ENCODE assay signal across 27 cellular contexts in the genomic region with DNA sequence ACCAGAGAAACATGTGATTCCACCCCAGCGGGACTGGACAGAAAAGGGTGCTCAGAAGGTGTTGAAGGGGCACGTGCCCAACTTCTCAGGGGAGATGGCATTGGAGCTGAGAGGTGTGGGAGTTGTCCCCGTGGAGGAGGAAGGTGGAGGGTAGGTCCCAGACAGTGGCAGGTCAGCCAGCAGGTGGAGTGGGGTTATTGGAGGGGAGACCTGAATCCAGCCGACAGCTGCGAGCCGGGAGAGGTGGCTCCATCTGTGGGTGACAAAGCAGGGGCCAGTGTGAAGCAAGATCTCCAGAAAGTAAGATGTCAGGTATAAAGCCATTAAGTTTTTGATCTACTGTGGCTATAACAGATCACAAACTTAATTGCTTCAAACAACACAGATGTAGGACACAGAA.
"Had no signal": no experiment of that assay in that cellular context is flagged by ENCODE, and none has a peak within 500 bp of the region (broad histone marks: within the 10 kb centered on the region; RNA-seq: fewer than 3 reads in every experiment).

No MANE protein-coding gene starts in this region.

- H3K4me1 ChIP-seq: colonic mucosa, left lung, neural progenitor cell, prostate gland, thyroid gland had no signal

- H3K9me3 Mint-ChIP-seq: dendritic cell treated with granulocyte-macrophage colony-stimulating factor and Interleukin-4, amounts not matched to agents 40 ng/mL and 50 ng/mL, for 4 days; natural killer cell treated with Interleukin-12 subunit alpha and Interleukin-12 subunit beta and Interleukin-15 and Interleukin-18, amount 100 ng/mL, for 72 hours; stimulated activated effector memory CD8-positive, alpha-beta T cell treated with anti-CD3 and anti-CD28 coated beads, Interleukin-12 subunit alpha, Interleukin-12 subunit beta, amount 100 ng/mL, for 72 hours had no signal

- H3K4me3 ChIP-seq: colonic mucosa, esophagus squamous epithelium, hepatocyte, left lung, mucosa of descending colon, neural progenitor cell, prostate gland, right atrium auricular region, stomach, thyroid gland, vagina had no signal

- H3K4me3 Mint-ChIP-seq: dendritic cell treated with granulocyte-macrophage colony-stimulating factor and Interleukin-4, amounts not matched to agents 40 ng/mL and 50 ng/mL, for 4 days; mesothelial cell of epicardium; natural killer cell treated with Interleukin-12 subunit alpha and Interleukin-12 subunit beta and Interleukin-15 and Interleukin-18, amount 100 ng/mL, for 72 hours; stimulated activated effector memory CD8-positive, alpha-beta T cell treated with anti-CD3 and anti-CD28 coated beads, Interleukin-12 subunit alpha, Interleukin-12 subunit beta, amount 100 ng/mL, for 72 hours had no signal

- DNase-seq: colonic mucosa; effector CD8-positive, alpha-beta T cell; erythroblast; esophagus squamous epithelium; foreskin melanocyte; left cardiac atrium; left lung; mesenchymal stem cell; mucosa of descending colon; naive B cell; nucleus accumbens; stimulated activated CD4-positive, alpha-beta T cell treated with anti-CD3 and anti-CD28 coated beads, Interleukin-2, amount 100 ng/mL, for 24 hours; stimulated activated CD4-positive, alpha-beta T cell treated with anti-CD3 and anti-CD28 coated beads, Interleukin-4, amount 100 ng/mL, for 24 hours; stimulated activated naive CD4-positive, alpha-beta T cell treated with Interleukin-2 at 50 U/mL for 16 hours; stomach; thyroid gland; trophoblast cell had no signal

- H3K9ac ChIP-seq: neural progenitor cell had no signal

- ATAC-seq: left cardiac atrium; left lung; mucosa of descending colon; natural killer cell treated with Interleukin-12 subunit alpha and Interleukin-12 subunit beta and Interleukin-15 and Interleukin-18, amount 100 ng/mL, for 72 hours; sciatic nerve; stimulated activated effector memory CD8-positive, alpha-beta T cell treated with anti-CD3 and anti-CD28 coated beads, Interleukin-12 subunit alpha, Interleukin-12 subunit beta, amount 100 ng/mL, for 72 hours had no signal

- H3K9me3 ChIP-seq: colonic mucosa, left lung, mucosa of descending colon, prostate gland, thyroid gland, vagina had no signal

- H3K27ac ChIP-seq: colonic mucosa, esophagus squamous epithelium, hepatocyte, left lung, neural progenitor cell, prostate gland, right atrium auricular region, stomach, thyroid gland, vagina had no signal

- H3K27me3 ChIP-seq: hepatocyte, neural progenitor cell, right atrium auricular region, thyroid gland, vagina had no signal

- H3K27ac Mint-ChIP-seq: dendritic cell treated with granulocyte-macrophage colony-stimulating factor and Interleukin-4, amounts not matched to agents 40 ng/mL and 50 ng/mL, for 4 days; mesothelial cell of epicardium; naive B cell; natural killer cell treated with Interleukin-12 subunit alpha and Interleukin-12 subunit beta and Interleukin-15 and Interleukin-18, amount 100 ng/mL, for 72 hours; neural progenitor cell; stimulated activated effector memory CD8-positive, alpha-beta T cell treated with anti-CD3 and anti-CD28 coated beads, Interleukin-12 subunit alpha, Interleukin-12 subunit beta, amount 100 ng/mL, for 72 hours had no signal

- H3K36me3 ChIP-seq: colonic mucosa, esophagus squamous epithelium, left lung, neural progenitor cell, prostate gland, right atrium auricular region, stomach, thyroid gland, vagina had no signal

- H3K36me3 Mint-ChIP-seq: mesothelial cell of epicardium; naive B cell; natural killer cell treated with Interleukin-12 subunit alpha and Interleukin-12 subunit beta and Interleukin-15 and Interleukin-18, amount 100 ng/mL, for 72 hours; neural progenitor cell; stimulated activated effector memory CD8-positive, alpha-beta T cell treated with anti-CD3 and anti-CD28 coated beads, Interleukin-12 subunit alpha, Interleukin-12 subunit beta, amount 100 ng/mL, for 72 hours had no signal
